22 cellular contexts compared by ENCODE assay signal in genomic region chr13:47843005-47843404, GRCh38.
DNase-seq lines count a peak whose midpoint lies in the region; ATAC-seq, FAIRE-seq and TF ChIP-seq lines count a peak whose summit lies in the region.
"Had no signal": no experiment of that assay in that cellular context is flagged by ENCODE, and none has a peak within 500 bp of the region (broad histone marks: within the 10 kb centered on the region; RNA-seq: fewer than 3 reads in every experiment).

No MANE protein-coding gene starts in this region.

- H3K4ac ChIP-seq in mesenchymal stem cell (ENCODE audit: low read depth in 1 of 2, low read length in 2 of 2): no peak overlapping the region

- H3K18ac ChIP-seq in mesenchymal stem cell (ENCODE audit: low read depth in 1 of 2, low read length in 2 of 2): no peak overlapping the region

- H2BK5ac ChIP-seq in mesenchymal stem cell (ENCODE audit: low read depth, low read length, poor library complexity, severe bottlenecking): no peak overlapping the region

- WGBS in mesenchymal stem cell: 96% methylated on average over 2 of the region's 4 CpGs

- H4K91ac ChIP-seq in mesenchymal stem cell (ENCODE audit: low read length): no peak overlapping the region

- H3K23ac ChIP-seq in mesenchymal stem cell (ENCODE audit: low read length in 2 of 2): no peak overlapping the region

- no peaks in the 10 kb centered on the region for H3K36me3 ChIP-seq in mesenchymal stem cell (ENCODE audit: control insufficient read depth in 1 of 2, insufficient read depth in 2 of 2, low read depth in 1 of 2, low read length in 2 of 2)
- H3K36me3 ChIP-seq: left lung, Peyer's patch had no signal

- FAIRE-seq in GM19239 (lab: Jason Lieb, UNC): peak; percentile 76
- FAIRE-seq: D721Med, endometrium, TTC549 had no signal

- H2AK5ac ChIP-seq in mesenchymal stem cell (ENCODE audit: low read length, severe bottlenecking): no peak overlapping the region

- H2BK15ac ChIP-seq in mesenchymal stem cell (ENCODE audit: low read depth, poor library complexity, severe bottlenecking): no peak overlapping the region

- no peaks in the 10 kb centered on the region for H3K4me1 ChIP-seq in mesenchymal stem cell (ENCODE audit: control insufficient read depth, insufficient read depth, low read depth, low read length)
- no peaks in the 10 kb centered on the region for H3K4me1 ChIP-seq in foreskin keratinocyte
- H3K4me1 ChIP-seq: left lung, Peyer's patch had no signal

- no peak for TF ChIP-seq CTCF in foreskin keratinocyte (conservative IDR thresholded peaks at IDR 0.05)

- no peak overlapping the region for H2BK120ac ChIP-seq in mesenchymal stem cell (ENCODE audit: low read depth, low read length)

- no peak overlapping the region for H3K4me3 ChIP-seq in mesenchymal stem cell (ENCODE audit: insufficient read depth in 1 of 2, low read depth in 1 of 2, low read length in 2 of 2)
- H3K4me3 ChIP-seq: left lung, Peyer's patch had no signal

- H3K9ac ChIP-seq in mesenchymal stem cell (ENCODE audit: low read length): no peak overlapping the region

- H3K9me3 ChIP-seq in mesenchymal stem cell (ENCODE audit: control insufficient read depth, low read length): no peaks in the 10 kb centered on the region
- H3K9me3 ChIP-seq: left lung, Peyer's patch had no signal

- no peaks in the 10 kb centered on the region for H3K79me1 ChIP-seq in mesenchymal stem cell (replicated peaks; ENCODE audit: low read length, poor library complexity, severe bottlenecking)

- H3K27ac ChIP-seq in mesenchymal stem cell (ENCODE audit: low read length, poor library complexity, severe bottlenecking): peak overlapping the region; percentile 39
- no peak overlapping the region for H3K27ac ChIP-seq in foreskin keratinocyte
- H3K27ac ChIP-seq: left lung, Peyer's patch had no signal

- no peak overlapping the region for H4K8ac ChIP-seq in mesenchymal stem cell (ENCODE audit: low read length)

- H3K4me2 ChIP-seq in mesenchymal stem cell (ENCODE audit: low read length, poor library complexity, severe bottlenecking): no peak overlapping the region

- no peaks in the 10 kb centered on the region for H3K27me3 ChIP-seq in mesenchymal stem cell (ENCODE audit: control insufficient read depth in 1 of 2, insufficient read depth in 1 of 2, low read length in 2 of 2)
- H3K27me3 ChIP-seq in foreskin keratinocyte: no peaks in the 10 kb centered on the region
- H3K27me3 ChIP-seq: left lung, Peyer's patch had no signal

- H2BK12ac ChIP-seq in mesenchymal stem cell (ENCODE audit: low read length in 2 of 2): no peak overlapping the region

- no peak overlapping the region for H2AFZ ChIP-seq in mesenchymal stem cell (ENCODE audit: low read depth, low read length)

- ATAC-seq in HG02588 (IDR thresholded peaks at IDR 0.05; ENCODE audit: unreplicated experiment) (peak; percentile 61), HG03159 (IDR thresholded peaks at IDR 0.05; ENCODE audit: unreplicated experiment) (peak; percentile 85), foreskin keratinocyte (no peak)
- ATAC-seq: left lung had no signal

- DNase-seq in GM19239 (ENCODE audit: insufficient read length, low spot score): no peak
- no peak for DNase-seq in mesenchymal stem cell
- DNase-seq in NCI-H526 (lab: John Stamatoyannopoulos, UW): no peak
- DNase-seq in cerebellum (ENCODE audit: low spot score): no peak
- no peak for DNase-seq in NCI-H1105 treated with DMSO at 0.1 percent for 48 hours (lab: John Stamatoyannopoulos, UW)
- DNase-seq in foreskin keratinocyte: no peak
- DNase-seq: activated CD4-positive, alpha-beta T cell treated with anti-CD3 and anti-CD28 coated beads for 48 hours; activated naive CD4-positive, alpha-beta T cell treated with Interleukin-2 at 50 U/mL for 16 hours; AML-193; aorta; H7; left lung; MM.1S; NCI-H774; occipital lobe; Peyer's patch; stimulated activated CD4-positive, alpha-beta T cell treated with anti-CD3 and anti-CD28 coated beads, Interleukin-2, amount 100 ng/mL, for 48 hours had no signal

- no peak overlapping the region for H3K14ac ChIP-seq in mesenchymal stem cell (ENCODE audit: low read length in 2 of 2)
